In genomic region chr10:6165221-6165725, GRCh38 we compare ENCODE assay signal across 9 cellular contexts. TPM values are rescaled to one million over a fixed set of nuclear protein-coding genes. Genes with fewer than 3 reads are reported as not detected.
A peak's percentile ranks its signal among the peaks of the same experiment; 100 is the strongest.
DNase-seq lines count a peak whose midpoint lies in the region; ATAC-seq and TF ChIP-seq lines count a peak whose summit lies in the region.
"Had no signal": no experiment of that assay in that cellular context is flagged by ENCODE, and none has a peak within 500 bp of the region (broad histone marks: within the 10 kb centered on the region; RNA-seq: fewer than 3 reads in every experiment).

No MANE protein-coding gene starts in this region.

- H3K4me3 ChIP-seq in SU-DHL-6 (ENCODE audit: insufficient read depth, low read length, poor library complexity, severe bottlenecking), result no peak overlapping the region

- H3K4me2 ChIP-seq in SU-DHL-6 (ENCODE audit: low read depth, low read length, poor library complexity, severe bottlenecking), result peak overlapping the region; percentile 90

- peak overlapping the region; percentile 97 for H3K4me3 Mint-ChIP-seq in activated T-cell treated with anti-CD3 and anti-CD28 coated beads, Interleukin-2, amount 50 U/mL, for 24 hours
- peak overlapping the region; percentile 64 for H3K4me3 Mint-ChIP-seq in glutamatergic neuron (ENCODE audit: unreplicated experiment)
- H3K4me3 Mint-ChIP-seq in stimulated activated memory B cell treated with anti-CD40 and anti-IgM and Interleukin-4, amounts not matched to agents 10 μg/mL and 1 μg/mL and 100 μg/mL, for 72 hours, result peak overlapping the region; percentile 94

- H2AFZ ChIP-seq in SU-DHL-6 (ENCODE audit: low read depth, low read length, severe bottlenecking), result no peak overlapping the region

- no peak for DNase-seq in activated T-cell treated with anti-CD3 and anti-CD28 coated beads, Interleukin-2, amount 50 U/mL, for 24 hours
- DNase-seq in activated T-cell treated with anti-CD3 and anti-CD28 coated beads for 4 hours (no peak), glutamatergic neuron (no peak), HuH-7 (ENCODE audit: low spot score) (no peak), NCI-H1417 treated with DMSO at 0.1 percent for 48 hours (lab: John Stamatoyannopoulos, UW) (no peak)
- DNase-seq: stimulated activated CD4-positive, alpha-beta T cell treated with anti-CD3 and anti-CD28 coated beads, Interleukin-1b, Interleukin-23, amount 100 ng/mL, for 48 hours had no signal

- H3K36me3 ChIP-seq in SU-DHL-6 (ENCODE audit: low read length), result peaks cover 4% of the 10 kb centered on the region; the same call in 1 of the 2 replicates

- peaks cover 9% of the 10 kb centered on the region; the same call in 1 of the 2 replicates for H4K20me1 ChIP-seq in SU-DHL-6 (ENCODE audit: low read depth, low read length)

- H3K27me3 Mint-ChIP-seq in activated T-cell treated with anti-CD3 and anti-CD28 coated beads, Interleukin-2, amount 50 U/mL, for 24 hours, result no peaks in the 10 kb centered on the region
- peaks cover 6% of the 10 kb centered on the region for H3K27me3 Mint-ChIP-seq in glutamatergic neuron (ENCODE audit: unreplicated experiment)
- H3K27me3 Mint-ChIP-seq in stimulated activated memory B cell treated with anti-CD40 and anti-IgM and Interleukin-4, amounts not matched to agents 10 μg/mL and 1 μg/mL and 100 μg/mL, for 72 hours, result no peaks in the 10 kb centered on the region

- H3K4me1 Mint-ChIP-seq in activated T-cell treated with anti-CD3 and anti-CD28 coated beads, Interleukin-2, amount 50 U/mL, for 24 hours (ENCODE audit: low read depth), result peaks cover 77% of the 10 kb centered on the region
- peaks cover 43% of the 10 kb centered on the region for H3K4me1 Mint-ChIP-seq in glutamatergic neuron (ENCODE audit: low read depth, unreplicated experiment)
- peaks cover 65% of the 10 kb centered on the region for H3K4me1 Mint-ChIP-seq in stimulated activated memory B cell treated with anti-CD40 and anti-IgM and Interleukin-4, amounts not matched to agents 10 μg/mL and 1 μg/mL and 100 μg/mL, for 72 hours

- H3K9ac ChIP-seq in SU-DHL-6 (ENCODE audit: low read length), result peak overlapping the region; percentile 97

- H3K9me3 ChIP-seq in SU-DHL-6 (ENCODE audit: insufficient read depth, low read length), result no peaks in the 10 kb centered on the region

- TF ChIP-seq CTCF in SU-DHL-6 (IDR thresholded peaks at IDR 0.05; ENCODE audit: insufficient read depth, low read length, poor library complexity, severe bottlenecking), result no peak
- no peak for TF ChIP-seq CTCF in glutamatergic neuron (IDR thresholded peaks at IDR 0.05; ENCODE audit: partially characterized antibody, unreplicated experiment)

- no peaks in the 10 kb centered on the region for H3K27me3 ChIP-seq in SU-DHL-6 (ENCODE audit: low read length)

- H3K27ac Mint-ChIP-seq in activated T-cell treated with anti-CD3 and anti-CD28 coated beads, Interleukin-2, amount 50 U/mL, for 24 hours, result peak overlapping the region; percentile 98
- peak overlapping the region; percentile 97 for H3K27ac Mint-ChIP-seq in glutamatergic neuron (ENCODE audit: unreplicated experiment)
- no peak overlapping the region for H3K27ac Mint-ChIP-seq in stimulated activated memory B cell treated with anti-CD40 and anti-IgM and Interleukin-4, amounts not matched to agents 10 μg/mL and 1 μg/mL and 100 μg/mL, for 72 hours

- no peaks in the 10 kb centered on the region for H3K9me3 Mint-ChIP-seq in activated T-cell treated with anti-CD3 and anti-CD28 coated beads, Interleukin-2, amount 50 U/mL, for 24 hours
- peaks cover 11% of the 10 kb centered on the region for H3K9me3 Mint-ChIP-seq in glutamatergic neuron (ENCODE audit: unreplicated experiment)
- H3K9me3 Mint-ChIP-seq in stimulated activated memory B cell treated with anti-CD40 and anti-IgM and Interleukin-4, amounts not matched to agents 10 μg/mL and 1 μg/mL and 100 μg/mL, for 72 hours, result no peaks in the 10 kb centered on the region

- H3K79me2 ChIP-seq in SU-DHL-6 (ENCODE audit: insufficient read depth, low read length), result peaks cover 65% of the 10 kb centered on the region

- H3K9me2 ChIP-seq in SU-DHL-6 (replicated peaks; ENCODE audit: insufficient read depth, low read length), result no peaks in the 10 kb centered on the region

- H3F3A ChIP-seq in SU-DHL-6 (ENCODE audit: insufficient read depth), result peaks cover 19% of the 10 kb centered on the region

- peaks cover 58% of the 10 kb centered on the region for H3K36me3 Mint-ChIP-seq in activated T-cell treated with anti-CD3 and anti-CD28 coated beads, Interleukin-2, amount 50 U/mL, for 24 hours (ENCODE audit: low read depth)
- H3K36me3 Mint-ChIP-seq in glutamatergic neuron (ENCODE audit: unreplicated experiment), result no peaks in the 10 kb centered on the region
- H3K36me3 Mint-ChIP-seq in stimulated activated memory B cell treated with anti-CD40 and anti-IgM and Interleukin-4, amounts not matched to agents 10 μg/mL and 1 μg/mL and 100 μg/mL, for 72 hours, result peaks cover 6% of the 10 kb centered on the region

- no peak for ATAC-seq in stimulated activated memory B cell treated with anti-CD40 and anti-IgM and Interleukin-4, amounts not matched to agents 10 μg/mL and 1 μg/mL and 100 μg/mL, for 72 hours
- ATAC-seq in HG02852 (IDR thresholded peaks at IDR 0.05; ENCODE audit: unreplicated experiment), result no peak

- no peak overlapping the region for H3K27ac ChIP-seq in SU-DHL-6 (ENCODE audit: low read depth, low read length)

RNA-seq across cellular contexts. Expression of gene PFKFB3, which starts 37.5 kb away (rescaled TPM):
- total RNA-seq in glutamatergic neuron (ENCODE audit: unreplicated experiment), result 137 TPM
